ENCODE assay signal across 7 cellular contexts in genomic region chr22:41197808-41198585, GRCh38. TPM values are rescaled to one million over a fixed set of nuclear protein-coding genes. Genes with fewer than 3 reads are reported as not detected.
DNase-seq lines count a peak whose midpoint lies in the region; ATAC-seq and TF ChIP-seq lines count a peak whose summit lies in the region.

No MANE protein-coding gene starts in this region.

- H3K23ac ChIP-seq in IMR-90 (ENCODE audit: low read depth, low read length) = peak overlapping the region; percentile 73

- no peak overlapping the region for H2BK20ac ChIP-seq in IMR-90 (ENCODE audit: low read depth, low read length)

- H3K9me3 ChIP-seq in IMR-90 (ENCODE audit: control insufficient read depth, insufficient read depth, low read length) (no peaks in the 10 kb centered on the region), liver (ENCODE audit: control insufficient read depth in 4 of 4, low read length in 3 of 4) (no peaks in the 10 kb centered on the region)

- H3K36me3 ChIP-seq in IMR-90 (ENCODE audit: control insufficient read depth, insufficient read depth, low read length) = no peaks in the 10 kb centered on the region
- no peaks in the 10 kb centered on the region for H3K36me3 ChIP-seq in brain microvascular endothelial cell (replicated peaks)
- peaks cover 0 to 6% (median 1%) of the 10 kb centered on the region in 4 donors for H3K36me3 ChIP-seq in liver (ENCODE audit: control insufficient read depth in 4 of 4, insufficient read depth in 3 of 4, low read depth in 1 of 4, low read length in 3 of 4)

- no peak for TF ChIP-seq POLR2A in IMR-90 (IDR thresholded peaks at IDR 0.05; ENCODE audit: low read depth, low read length)

- BruUV-seq in IMR-90 (replicated peaks; lab: Mats Ljungman, UMichigan) = no TSS peak

- peak overlapping the region; percentile 96 for H3K4me2 ChIP-seq in IMR-90 (ENCODE audit: low read depth, low read length)

- no peaks in the 10 kb centered on the region for H3K9me1 ChIP-seq in IMR-90 (ENCODE audit: insufficient read depth, low read length)

- intact Hi-C loops in IMR-90 (cut with micrococcal nuclease) = no loop called here

- no peaks in the 10 kb centered on the region for H4K20me1 ChIP-seq in IMR-90 (ENCODE audit: insufficient read depth, low read length)

- 0 out of 2 replicates have a peak overlapping the region, but pooled peaks have one; percentile 30 for H3K56ac ChIP-seq in IMR-90 (ENCODE audit: extremely low read depth, insufficient read depth, low read length)

- no peak overlapping the region; a peak in 1 of 4 replicates for H4K8ac ChIP-seq in IMR-90 (ENCODE audit: low read depth in 2 of 2, low read length in 2 of 2)

- in situ Hi-C loops in IMR-90 (cut with MboI; ENCODE audit: low sequenced_read_pairs) (no loop called here), brain microvascular endothelial cell (cut with HindIII; ENCODE audit: low pct_ligation_motif_present, low sequenced_read_pairs) (no loop called here)

- H3K27ac ChIP-seq in IMR-90 (ENCODE audit: insufficient read depth, low read length) = no peak overlapping the region; the same call in 1 of the 2 replicates
- no peak overlapping the region for H3K27ac ChIP-seq in brain microvascular endothelial cell
- peak overlapping the region; percentile 51 to 56 for H3K27ac ChIP-seq in liver (ENCODE audit: low read depth in 1 of 2, low read length in 2 of 2)

- no peak for TF ChIP-seq CTCF in IMR-90 (conservative IDR thresholded peaks at IDR 0.05; ENCODE audit: low read depth, low read length)
- TF ChIP-seq CTCF in brain microvascular endothelial cell (IDR thresholded peaks at IDR 0.05; ENCODE audit: low read depth, low read length, missing control alignments) = peak; percentile 16
- TF ChIP-seq CTCF in liver (IDR thresholded peaks at IDR 0.05; ENCODE audit: low read depth, low read length, missing input control) = no peak

- dilution Hi-C loops in IMR-90 (cut with HindIII; ENCODE audit: low sequenced_read_pairs, unreplicated experiment) = no loop called here

- no peak overlapping the region for H3K18ac ChIP-seq in IMR-90 (ENCODE audit: low read depth, low read length)

- H4K91ac ChIP-seq in IMR-90 (ENCODE audit: insufficient read depth, low read depth, low read length) = no peak overlapping the region

- no peaks in the 10 kb centered on the region; a peak in 1 of 4 replicates for H3K79me1 ChIP-seq in IMR-90 (ENCODE audit: low read depth in 1 of 2, low read length in 2 of 2)

- 18 to 100% methylated on average over 1 to 4 of the region's 19 CpGs for WGBS in IMR-90 (ENCODE audit: extremely low coverage in 2 of 2, insufficient read length in 1 of 2), 2 experiments
- WGBS in liver = 4% methylated on average over 19 of the region's 19 CpGs

- H2AFZ ChIP-seq in IMR-90 (replicated peaks; ENCODE audit: low read length, poor library complexity) = peak overlapping the region; percentile 100

- H3K4me3 ChIP-seq in IMR-90 (ENCODE audit: insufficient read depth, low read depth, low read length) = peak overlapping the region; percentile 98
- H3K4me3 ChIP-seq in brain microvascular endothelial cell (ENCODE audit: low read depth, low read length) = peak overlapping the region; percentile 77
- peak overlapping the region; percentile 68 to 97 (median 86) for H3K4me3 ChIP-seq in liver (ENCODE audit: low read depth in 1 of 3, low read length in 3 of 3)

- H2BK5ac ChIP-seq in IMR-90 (ENCODE audit: low read depth, low read length, poor library complexity, severe bottlenecking) = no peak overlapping the region

- DNase-seq in IMR-90 (no peak), SW480 (ENCODE audit: low spot score) (peak; percentile 39), brain microvascular endothelial cell (no peak)
- DNase-seq in stimulated activated CD8-positive, alpha-beta memory T cell treated with anti-CD3 and anti-CD28 coated beads, Interleukin-2, amount 100 ng/mL, for 48 hours (ENCODE audit: low read depth in 2 of 2) = peak; percentile 20 to 40

- POLR2A ChIA-PET in IMR-90 (lab: Charles Lee; ENCODE audit: unreplicated experiment) = no interaction called here

- H3K9ac ChIP-seq in IMR-90 (ENCODE audit: low read depth, low read length) = peak overlapping the region; percentile 40; the same call in 1 of the 2 replicates
- H3K9ac ChIP-seq in liver (ENCODE audit: low read depth in 1 of 2, low read length in 2 of 2) = peak overlapping the region in 1 of 2 donors; percentile 79

- peaks cover 3% of the 10 kb centered on the region; the same call in 1 of the 2 replicates for H3K27me3 ChIP-seq in IMR-90 (ENCODE audit: control insufficient read depth, insufficient read depth, low read length)
- H3K27me3 ChIP-seq in brain microvascular endothelial cell (replicated peaks) = no peaks in the 10 kb centered on the region
- H3K27me3 ChIP-seq in liver (ENCODE audit: control insufficient read depth in 4 of 4, insufficient read depth in 4 of 4, low read length in 3 of 4) = no peaks in the 10 kb centered on the region

- H3K4me1 ChIP-seq in IMR-90 (ENCODE audit: control insufficient read depth, insufficient read depth, low read length) (no peaks in the 10 kb centered on the region), liver (ENCODE audit: control insufficient read depth in 4 of 4, insufficient read depth in 4 of 4, low read length in 3 of 4) (peaks cover 6 to 24% (median 18%) of the 10 kb centered on the region in 4 donors)

- peak; percentile 22 for ATAC-seq in GM18861 (IDR thresholded peaks at IDR 0.05; ENCODE audit: unreplicated experiment)
- peak; percentile 84 for ATAC-seq in IMR-90 (ENCODE audit: low read depth)
- no peak for ATAC-seq in GM18909 (IDR thresholded peaks at IDR 0.05; ENCODE audit: poor library complexity, unreplicated experiment)

- H2AK9ac ChIP-seq in IMR-90 (replicated peaks; ENCODE audit: low read depth, low read length, poor library complexity) = no peak overlapping the region

- no peak overlapping the region for H2BK120ac ChIP-seq in IMR-90 (ENCODE audit: low read depth, low read length)

- no peak overlapping the region for H3K4ac ChIP-seq in IMR-90 (ENCODE audit: low read depth, low read length)

- H2AK5ac ChIP-seq in IMR-90 (ENCODE audit: low read depth, low read length) = no peak overlapping the region

- TF ChIP-seq RAD21 in IMR-90 (IDR thresholded peaks at IDR 0.05; ENCODE audit: low read length) = no peak
- peak in 1 of 2 donors; percentile 4 for TF ChIP-seq RAD21 in liver (IDR thresholded peaks at IDR 0.05)

- H4K5ac ChIP-seq in IMR-90 (ENCODE audit: low read depth, low read length) = no peak overlapping the region

- H2BK15ac ChIP-seq in IMR-90 (ENCODE audit: low read depth, low read length) = no peak overlapping the region

- CTCF ChIA-PET in IMR-90 (lab: Yijun Ruan, JAX) = no interaction called here

- 0 out of 2 replicates have a peak overlapping the region, but pooled peaks have one; percentile 30 for H3K14ac ChIP-seq in IMR-90 (replicated peaks; ENCODE audit: low read depth, low read length)

TF ChIP-seq in IMR-90, 13 proteins besides CTCF, POLR2A, EP300 and RAD21 (continues in another document):
- no peak for TF ChIP-seq FOS (IDR thresholded peaks at IDR 0.05; ENCODE audit: low read depth, low read length)
- no peak for TF ChIP-seq USF2 (IDR thresholded peaks at IDR 0.05; ENCODE audit: low read depth, low read length)
- no peak for TF ChIP-seq BHLHE40 (IDR thresholded peaks at IDR 0.05; ENCODE audit: low read depth, low read length)
- no peak for TF ChIP-seq RFX5 (IDR thresholded peaks at IDR 0.05; ENCODE audit: low read depth, low read length)
- TF ChIP-seq SMC3 (IDR thresholded peaks at IDR 0.05; ENCODE audit: low read depth, low read length) = no peak
- TF ChIP-seq MAZ (IDR thresholded peaks at IDR 0.05; ENCODE audit: borderline replicate concordance, low read depth, low read length) = no peak
- TF ChIP-seq MAFK (IDR thresholded peaks at IDR 0.05; ENCODE audit: low read depth, low read length) = no peak
- TF ChIP-seq MXI1 (IDR thresholded peaks at IDR 0.05; ENCODE audit: borderline replicate concordance, low read depth, low read length) = no peak

TF ChIP-seq in liver, 16 proteins besides CTCF, POLR2A, EP300 and RAD21:
- no peak for TF ChIP-seq SP1 (IDR thresholded peaks at IDR 0.05)
- no peak for TF ChIP-seq YY1 (IDR thresholded peaks at IDR 0.05)
- no peak for TF ChIP-seq TAF1 (conservative IDR thresholded peaks at IDR 0.05)
- no peak for TF ChIP-seq JUND (IDR thresholded peaks at IDR 0.05)
- no peak for TF ChIP-seq GABPA (IDR thresholded peaks at IDR 0.05 in 1 of 2, conservative IDR thresholded peaks at IDR 0.05 in 1 of 2)
- TF ChIP-seq ATF3 (IDR thresholded peaks at IDR 0.05) = no peak
- no peak for TF ChIP-seq RXRA (IDR thresholded peaks at IDR 0.05)

RNA-seq across cellular contexts. Expression of gene L3MBTL2, which starts 7.1 kb away (rescaled TPM):
- 20.8 and 25.1 TPM in 2 replicates for total RNA-seq in IMR-90 (2012; rRNA removed)
- 20.6 and 23.2 TPM in 2 replicates for polyA plus RNA-seq in IMR-90 (2012; rRNA removed)
- polyA plus RNA-seq in IMR-90 (2012; cell fraction: cytosol; rRNA removed) = 15.5 and 19.2 TPM in 2 replicates
- polyA plus RNA-seq in IMR-90 (2012; cell fraction: nucleus; rRNA removed; ENCODE audit: low replicate concordance) = 20.6 and 31.5 TPM in 2 replicates
- 10 to 100 TPM; 11.9 to 17.4 TPM for total RNA-seq in liver
- 10 to 100 TPM in 1 of 2 donors, 1 to 10 TPM in 1; 8.7 to 12.7 TPM for polyA plus RNA-seq in liver

RNA-seq across cellular contexts. Expression of gene CHADL, which starts 42.7 kb away (rescaled TPM):
- total RNA-seq in IMR-90 (2012; rRNA removed) = 0.18 and 0.28 TPM in 2 replicates
- polyA plus RNA-seq in IMR-90 (2012; rRNA removed) = 0.44 and 0.53 TPM in 2 replicates
- 0.36 and 1.0 TPM in 2 replicates for polyA plus RNA-seq in IMR-90 (2012; cell fraction: cytosol; rRNA removed)
- polyA plus RNA-seq in IMR-90 (2012; cell fraction: nucleus; rRNA removed; ENCODE audit: low replicate concordance) = 1.0 and 2.5 TPM in 2 replicates
- total RNA-seq in liver = 1 to 10 TPM in 1 of 2 donors, under 1 TPM in 1; 0.51 to 1.0 TPM
- polyA plus RNA-seq in liver = under 1 TPM; 0.55 to 0.68 TPM

Comparison
In these comparisons a context has a peak if more than half of its experiments do, and no peak if none do; other contexts are left out.
1. DNase-seq: peak in SW480 (single experiment) and stimulated activated CD8-positive, alpha-beta memory T cell treated with anti-CD3 and anti-CD28 coated beads, Interleukin-2, amount 100 ng/mL, for 48 hours (2 of 2); none in IMR-90 (single experiment) and brain microvascular endothelial cell (single experiment).
2. H3K27ac ChIP-seq: peak in liver (2 of 2); none in IMR-90 (single experiment) and brain microvascular endothelial cell (single experiment).
3. Peak in every context shown above with its lines, with median percentiles within 50 percentile points of each other: H3K4me3 ChIP-seq.